ENCODE assay signal across 24 cellular contexts in genomic region chrX:51163730-51164129, GRCh38.
"Had no signal": no experiment of that assay in that cellular context is flagged by ENCODE, and none has a peak within 500 bp of the region (broad histone marks: within the 10 kb centered on the region; RNA-seq: fewer than 3 reads in every experiment).

No MANE protein-coding gene starts in this region.

- H3K27ac ChIP-seq: colonic mucosa, coronary artery, dorsolateral prefrontal cortex, epithelial cell of prostate, esophagus muscularis mucosa, esophagus squamous epithelium, foreskin keratinocyte, gastrocnemius medialis, gastroesophageal sphincter, heart left ventricle, heart right ventricle had no signal

- H3K4me1 ChIP-seq: colonic mucosa, esophagus muscularis mucosa, esophagus squamous epithelium, foreskin keratinocyte, gastrocnemius medialis, gastroesophageal sphincter, heart left ventricle, heart right ventricle had no signal

- H3K9me3 ChIP-seq: colonic mucosa, esophagus muscularis mucosa, esophagus squamous epithelium, gastrocnemius medialis, gastroesophageal sphincter, heart left ventricle, heart right ventricle had no signal

- H3K4me3 ChIP-seq: colonic mucosa, coronary artery, dorsolateral prefrontal cortex, esophagus muscularis mucosa, esophagus squamous epithelium, gastrocnemius medialis, gastroesophageal sphincter, heart left ventricle, heart right ventricle had no signal

- ATAC-seq: effector memory CD8-positive, alpha-beta T cell; esophagus mucosa; foreskin keratinocyte; gastrocnemius medialis; gastroesophageal sphincter; heart left ventricle; heart right ventricle had no signal

- H3K27me3 ChIP-seq: colonic mucosa, esophagus muscularis mucosa, esophagus squamous epithelium, foreskin keratinocyte, gastrocnemius medialis, gastroesophageal sphincter had no signal

- H3K36me3 ChIP-seq: colonic mucosa, esophagus muscularis mucosa, esophagus squamous epithelium, gastrocnemius medialis, gastroesophageal sphincter, heart left ventricle, heart right ventricle had no signal

- DNase-seq: colonic mucosa; cortex of kidney; dermis blood vessel endothelial cell; dorsolateral prefrontal cortex; effector CD4-positive, alpha-beta T cell; effector CD8-positive, alpha-beta T cell; effector memory CD4-positive, alpha-beta T cell; effector memory CD8-positive, alpha-beta T cell; endodermal cell; erythroblast; esophagus squamous epithelium; foreskin fibroblast; foreskin keratinocyte; foreskin melanocyte; gastrocnemius medialis; glutamatergic neuron; head of caudate nucleus; heart left ventricle; heart right ventricle had no signal
